ENCODE assay signal across 23 cellular contexts in the genomic region with DNA sequence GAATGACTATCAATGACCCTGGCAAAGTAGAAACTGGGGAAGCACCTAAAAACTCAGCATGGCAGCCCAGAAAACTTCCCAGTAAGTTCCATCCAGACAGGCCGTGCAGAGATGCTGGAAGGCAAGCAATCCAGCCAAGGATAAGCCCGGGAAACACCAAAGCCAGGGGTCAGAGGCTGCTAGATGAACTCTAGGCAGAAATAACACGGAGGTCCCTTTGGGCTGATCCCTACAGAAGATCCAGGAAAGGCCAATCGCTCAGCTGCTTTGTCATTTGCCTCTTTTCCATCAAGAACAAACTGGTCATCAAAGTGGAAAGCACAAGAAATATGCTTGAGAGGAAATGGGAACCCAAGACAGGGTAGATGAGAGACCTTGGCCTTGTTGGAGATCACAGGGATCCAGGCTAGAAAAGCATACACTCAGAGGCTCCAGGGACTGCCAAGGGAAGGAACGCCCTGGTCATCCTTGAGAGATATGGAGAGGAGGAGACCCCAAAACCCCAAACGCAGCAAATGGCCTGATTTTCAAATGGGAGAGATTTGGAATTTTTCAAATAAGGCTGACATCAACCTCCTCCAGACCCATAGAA. TPM values are rescaled to one million over a fixed set of nuclear protein-coding genes. Genes with fewer than 3 reads are reported as not detected.
DNase-seq lines count a peak whose midpoint lies in the region; ATAC-seq, FAIRE-seq and TF ChIP-seq lines count a peak whose summit lies in the region.
"Had no signal": no experiment of that assay in that cellular context is flagged by ENCODE, and none has a peak within 500 bp of the region (broad histone marks: within the 10 kb centered on the region; RNA-seq: fewer than 3 reads in every experiment).

No MANE protein-coding gene starts in this region.

- H3K9me3 ChIP-seq in A549: no peaks in the 10 kb centered on the region
- no peaks in the 10 kb centered on the region for H3K9me3 ChIP-seq in IMR-90 (ENCODE audit: control insufficient read depth, insufficient read depth, low read length)
- no peaks in the 10 kb centered on the region for H3K9me3 ChIP-seq in spleen
- H3K9me3 ChIP-seq in ascending aorta: no peaks in the 10 kb centered on the region
- H3K9me3 ChIP-seq: BE2C had no signal

- no peak overlapping the region for H3K23ac ChIP-seq in IMR-90 (ENCODE audit: low read depth, low read length)

- H3K27me3 Mint-ChIP-seq in neural crest cell (ENCODE audit: low read depth): peaks cover 5% of the 10 kb centered on the region

- H3K27ac ChIP-seq in A549: no peak overlapping the region
- no peak overlapping the region for H3K27ac ChIP-seq in IMR-90 (ENCODE audit: insufficient read depth, low read length)
- H3K27ac ChIP-seq in spleen: peak overlapping the region in 6 of 8 donors; percentile 1 to 44 (median 32)
- H3K27ac ChIP-seq in ascending aorta: no peak overlapping the region
- H3K27ac ChIP-seq: HL-60 had no signal

- dilution Hi-C loops in IMR-90 (cut with HindIII; ENCODE audit: low sequenced_read_pairs, unreplicated experiment): no loop called here

- TF ChIP-seq RAD21 in A549 (conservative IDR thresholded peaks at IDR 0.05 in 1 of 2, IDR thresholded peaks at IDR 0.05 in 1 of 2) (no peak), IMR-90 (IDR thresholded peaks at IDR 0.05; ENCODE audit: low read length) (no peak)

- no peak overlapping the region for H4K5ac ChIP-seq in IMR-90 (ENCODE audit: low read depth, low read length)

- H3K14ac ChIP-seq in IMR-90 (replicated peaks; ENCODE audit: low read depth, low read length): no peak overlapping the region

- FAIRE-seq in A549 (lab: Jason Lieb, UNC): no peak
- FAIRE-seq: D721Med, H54 had no signal

- TF ChIP-seq EP300 in A549 (IDR thresholded peaks at IDR 0.05): no peak

- H3K9me3 Mint-ChIP-seq in neural crest cell: no peaks in the 10 kb centered on the region
- H3K9me3 Mint-ChIP-seq: CD8-positive, alpha-beta memory T cell; GM23338; HFFc6 had no signal

- no peak overlapping the region for H3K4ac ChIP-seq in IMR-90 (ENCODE audit: low read depth, low read length)

- CTCF ChIA-PET in A549 (lab: Yijun Ruan, JAX): interaction anchor here (0.6 kb wide), 2 partner anchors 38 to 43 kb away, joined by 3 to 4 read pairs; no protein-coding TSS in a partner anchor
- CTCF ChIA-PET in IMR-90 (lab: Yijun Ruan, JAX): no interaction called here

- no peak overlapping the region for H3K18ac ChIP-seq in IMR-90 (ENCODE audit: low read depth, low read length)

- no peak overlapping the region for H2BK15ac ChIP-seq in IMR-90 (ENCODE audit: low read depth, low read length)

- DNase-seq in A549 (ENCODE audit: low read depth in 1 of 2, low spot score in 1 of 2): no peak
- DNase-seq in IMR-90: no peak
- DNase-seq in neural crest cell (ENCODE audit: low read depth, low spot score): no peak
- no peak for DNase-seq in spleen
- no peak for DNase-seq in ascending aorta (ENCODE audit: low spot score in 2 of 2)
- DNase-seq in NCI-H510A (lab: John Stamatoyannopoulos, UW): no peak
- no peak for DNase-seq in stimulated activated CD4-positive, alpha-beta T cell treated with anti-CD3 and anti-CD28 coated beads, Interleukin-2, amount 100 ng/mL, for 24 hours
- DNase-seq: 8988T; BE2C; C1 segment of cervical spinal cord; CD4-positive, CD25-positive, alpha-beta regulatory T cell; CD8-positive, alpha-beta memory T cell; COR-L47; DMS79; GDM1 had no signal

- H3K9me1 ChIP-seq in IMR-90 (ENCODE audit: insufficient read depth, low read length): no peaks in the 10 kb centered on the region; the same call in 1 of the 2 replicates

- intact Hi-C loops in IMR-90 (cut with micrococcal nuclease) (no loop called here), spleen (cut with DNase I; ENCODE audit: low total_unique reads) (no loop called here), ascending aorta (cut with DNase I) (no loop called here)

- WGBS in A549 (ENCODE audit: missing lambda C conversion rate): 70% methylated on average over 6 of the region's 6 CpGs
- no CpG with 5 or more reads among the region's 6 CpGs for WGBS in IMR-90 (ENCODE audit: extremely low coverage in 2 of 2, insufficient read length in 1 of 2), 2 experiments
- WGBS in spleen, 5 donors: 67 to 85% (median 81%) methylated on average over 6 of the region's 6 CpGs

- H3K4me3 ChIP-seq in A549 (no peak overlapping the region), IMR-90 (ENCODE audit: insufficient read depth, low read depth, low read length) (no peak overlapping the region), spleen (no peak overlapping the region), ascending aorta (no peak overlapping the region)
- H3K4me3 ChIP-seq: GM23338 had no signal

- no peak for TF ChIP-seq CTCF in A549 (IDR thresholded peaks at IDR 0.05)
- no peak for TF ChIP-seq CTCF in IMR-90 (conservative IDR thresholded peaks at IDR 0.05; ENCODE audit: low read depth, low read length)
- no peak for TF ChIP-seq CTCF in neural crest cell (conservative IDR thresholded peaks at IDR 0.05)
- no peak for TF ChIP-seq CTCF in spleen (IDR thresholded peaks at IDR 0.05 in 8 of 11, conservative IDR thresholded peaks at IDR 0.05 in 3 of 11)
- no peak for TF ChIP-seq CTCF in ascending aorta (IDR thresholded peaks at IDR 0.05)

- TF ChIP-seq POLR2A in A549 (IDR thresholded peaks at IDR 0.05; ENCODE audit: low read length): no peak
- TF ChIP-seq POLR2A in IMR-90 (IDR thresholded peaks at IDR 0.05; ENCODE audit: low read depth, low read length): no peak
- TF ChIP-seq POLR2A in spleen (IDR thresholded peaks at IDR 0.05): no peak

- H4K8ac ChIP-seq in IMR-90 (ENCODE audit: low read depth in 2 of 2, low read length in 2 of 2): no peak overlapping the region

- POLR2A ChIA-PET in A549 (lab: Yijun Ruan, JAX) (no interaction called here), IMR-90 (lab: Charles Lee; ENCODE audit: unreplicated experiment) (no interaction called here)

- H3K36me3 Mint-ChIP-seq in neural crest cell (ENCODE audit: low read depth): no peaks in the 10 kb centered on the region
- H3K36me3 Mint-ChIP-seq: CD4-positive, CD25-positive, alpha-beta regulatory T cell; CD8-positive, alpha-beta memory T cell had no signal

- peaks cover 18% of the 10 kb centered on the region for H3K4me1 ChIP-seq in A549
- H3K4me1 ChIP-seq in IMR-90 (ENCODE audit: control insufficient read depth, insufficient read depth, low read length): 0 out of 2 replicates have a peak, but pooled peaks cover 2% of the 10 kb centered on the region
- no peaks in the 10 kb centered on the region for H3K4me1 ChIP-seq in spleen
- H3K4me1 ChIP-seq in ascending aorta: no peaks in the 10 kb centered on the region
- H3K4me1 ChIP-seq: BE2C had no signal

- H2AK9ac ChIP-seq in IMR-90 (replicated peaks; ENCODE audit: low read depth, low read length, poor library complexity): no peak overlapping the region

- H4K91ac ChIP-seq in IMR-90 (ENCODE audit: insufficient read depth, low read depth, low read length): no peak overlapping the region

- H3K9ac ChIP-seq in IMR-90 (ENCODE audit: low read depth, low read length): no peak overlapping the region

- BruUV-seq in IMR-90 (replicated peaks; lab: Mats Ljungman, UMichigan): no TSS peak

- no peaks in the 10 kb centered on the region for H3K36me3 ChIP-seq in IMR-90 (ENCODE audit: control insufficient read depth, insufficient read depth, low read length)
- H3K36me3 ChIP-seq in spleen: no peaks in the 10 kb centered on the region
- no peaks in the 10 kb centered on the region for H3K36me3 ChIP-seq in ascending aorta
- H3K36me3 ChIP-seq: BE2C had no signal

- no peak for ATAC-seq in A549
- ATAC-seq in IMR-90 (ENCODE audit: low read depth): no peak
- ATAC-seq: HCT116 had no signal

- no peak overlapping the region for H2AFZ ChIP-seq in IMR-90 (replicated peaks; ENCODE audit: low read length, poor library complexity)
- H2AFZ ChIP-seq: GM23338 had no signal

- H3K56ac ChIP-seq in IMR-90 (ENCODE audit: extremely low read depth, insufficient read depth, low read length): no peak overlapping the region

- H2BK120ac ChIP-seq in IMR-90 (ENCODE audit: low read depth, low read length): no peak overlapping the region; the same call in 1 of the 2 replicates

- no peaks in the 10 kb centered on the region for H3K79me1 ChIP-seq in IMR-90 (ENCODE audit: low read depth in 1 of 2, low read length in 2 of 2)

- 0 out of 2 replicates have a peak overlapping the region, but pooled peaks have one; percentile 2 for H2BK20ac ChIP-seq in IMR-90 (ENCODE audit: low read depth, low read length)

- in situ Hi-C loops in IMR-90 (cut with MboI; ENCODE audit: low sequenced_read_pairs): no loop called here

- H3K4me1 Mint-ChIP-seq in neural crest cell: no peaks in the 10 kb centered on the region
- H3K4me1 Mint-ChIP-seq: CD4-positive, CD25-positive, alpha-beta regulatory T cell; CD8-positive, alpha-beta memory T cell; GM23338 had no signal

- no peak overlapping the region for H3K4me3 Mint-ChIP-seq in neural crest cell
- H3K4me3 Mint-ChIP-seq: CD4-positive, CD25-positive, alpha-beta regulatory T cell; CD8-positive, alpha-beta memory T cell; GM23338; HFFc6 had no signal

- no peak overlapping the region for H2BK5ac ChIP-seq in IMR-90 (ENCODE audit: low read depth, low read length, poor library complexity, severe bottlenecking)

- H3K4me2 ChIP-seq in A549 (0 out of 3 replicates have a peak overlapping the region, but pooled peaks have one; percentile 11), IMR-90 (ENCODE audit: low read depth, low read length) (no peak overlapping the region)
- H3K4me2 ChIP-seq: GM23338 had no signal

- H2AK5ac ChIP-seq in IMR-90 (ENCODE audit: low read depth, low read length): no peak overlapping the region

- H4K20me1 ChIP-seq in IMR-90 (ENCODE audit: insufficient read depth, low read length): no peaks in the 10 kb centered on the region

- H3K27me3 ChIP-seq in IMR-90 (ENCODE audit: control insufficient read depth, insufficient read depth, low read length) (peaks cover 16% of the 10 kb centered on the region), spleen (replicated peaks in 1 of 7) (no peaks in the 10 kb centered on the region), ascending aorta (no peaks in the 10 kb centered on the region)

- H3K27ac Mint-ChIP-seq in neural crest cell (ENCODE audit: unreplicated experiment): peak overlapping the region; percentile 37
- H3K27ac Mint-ChIP-seq: CD4-positive, CD25-positive, alpha-beta regulatory T cell; CD8-positive, alpha-beta memory T cell; GM23338 had no signal

RNA-seq across cellular contexts. Expression of gene KRT79, which starts 6.5 kb away (rescaled TPM):
- polyA plus RNA-seq in A549 (2011; rRNA removed) (0.05 and 0.07 TPM in 2 replicates), A549 (2017; fragmentation: RNase III; extraction: RNeasy Plus Mini Kit Qiagen cat#74134 plus additional on column Dnase treatment) (0.08 TPM in 1 of 3 replicates, not detected in the others), IMR-90 (2012; rRNA removed) (0.09 and 0.24 TPM in 2 replicates), spleen (under 1 TPM in 2 of 3 donors, not detected in 1; 0.15 to 0.19 TPM)
- polyA plus RNA-seq in A549 (2012; cell fraction: cytosol; rRNA removed): 0.04 and 0.07 TPM in 2 replicates
- polyA plus RNA-seq in A549 (2012; cell fraction: nucleus; rRNA removed): 0.12 and 0.47 TPM in 2 replicates
- polyA minus RNA-seq in A549 (2011; rRNA and poly(A)+ RNA removed): 0.29 TPM in 1 of 2 replicates, not detected in the other
- total RNA-seq in IMR-90 (2012; rRNA removed) (under 0.01 TPM in 1 of 2 replicates, not detected in the other), neural crest cell (not detected in 2 replicates), spleen (under 1 TPM in 1 of 7 donors, not detected in 6; 0.37 TPM), ascending aorta (not detected)
- 0.08 TPM in 1 of 2 replicates, not detected in the other for polyA plus RNA-seq in IMR-90 (2012; cell fraction: cytosol; rRNA removed)
- polyA plus RNA-seq in IMR-90 (2012; cell fraction: nucleus; rRNA removed; ENCODE audit: low replicate concordance): 1.1 and 1.3 TPM in 2 replicates
- total RNA-seq: CD4-positive, CD25-positive, alpha-beta regulatory T cell; CD8-positive, alpha-beta memory T cell; HFFc6 had no signal
- polyA plus RNA-seq: CD4-positive, CD25-positive, alpha-beta regulatory T cell; CD8-positive, alpha-beta memory T cell; GM23338 had no signal

RNA-seq across cellular contexts. Expression of gene KRT4, which starts 13.7 kb away (rescaled TPM):
- 12.7 and 12.8 TPM in 2 replicates for polyA plus RNA-seq in A549 (2011; rRNA removed)
- 10.2 and 10.3 TPM in 2 replicates for polyA plus RNA-seq in A549 (2012; cell fraction: cytosol; rRNA removed)
- polyA plus RNA-seq in A549 (2012; cell fraction: nucleus; rRNA removed): 10.0 and 11.4 TPM in 2 replicates
- polyA plus RNA-seq in A549 (2017; fragmentation: RNase III; extraction: RNeasy Plus Mini Kit Qiagen cat#74134 plus additional on column Dnase treatment): 2.1 to 3.2 TPM (median 2.8 TPM) in 3 replicates
- 13.4 and 14.5 TPM in 2 replicates for polyA minus RNA-seq in A549 (2011; rRNA and poly(A)+ RNA removed)
- under 0.01 TPM in 1 of 2 replicates, not detected in the other for total RNA-seq in IMR-90 (2012; rRNA removed)
- polyA plus RNA-seq in IMR-90 (2012; rRNA removed): 0.03 and 0.07 TPM in 2 replicates
- polyA plus RNA-seq in IMR-90 (2012; cell fraction: cytosol; rRNA removed): 0.05 TPM in 1 of 2 replicates, not detected in the other
- 0.07 and 0.11 TPM in 2 replicates for polyA plus RNA-seq in IMR-90 (2012; cell fraction: nucleus; rRNA removed; ENCODE audit: low replicate concordance)
- not detected in 2 replicates for total RNA-seq in neural crest cell
- total RNA-seq in spleen: under 1 TPM in 1 of 7 donors, not detected in 6; 0.37 TPM
- 1 to 10 TPM in 2 of 3 donors, under 1 TPM in 1; 0.55 to 3.4 (median 1.4) TPM for polyA plus RNA-seq in spleen
- total RNA-seq in ascending aorta: not detected
- total RNA-seq: CD4-positive, CD25-positive, alpha-beta regulatory T cell; CD8-positive, alpha-beta memory T cell; Daoy; GM23338; HT1080 had no signal
- polyA plus RNA-seq: CD4-positive, CD25-positive, alpha-beta regulatory T cell; CD8-positive, alpha-beta memory T cell; GM23338 had no signal

RNA-seq across cellular contexts. Expression of gene KRT78, which starts 21.2 kb away (rescaled TPM):
- polyA plus RNA-seq in A549 (2011; rRNA removed) (0.09 TPM in 1 of 2 replicates, not detected in the other), A549 (2017; fragmentation: RNase III; extraction: RNeasy Plus Mini Kit Qiagen cat#74134 plus additional on column Dnase treatment) (0.12 TPM in 2 of 3 replicates, not detected in the other), IMR-90 (2012; rRNA removed) (not detected in 2 replicates), spleen (under 1 TPM in 2 of 3 donors, not detected in 1; 0.24 to 0.83 TPM)
- 0.03 TPM in 2 replicates for polyA plus RNA-seq in A549 (2012; cell fraction: cytosol; rRNA removed)
- 0.20 and 0.29 TPM in 2 replicates for polyA plus RNA-seq in A549 (2012; cell fraction: nucleus; rRNA removed)
- polyA minus RNA-seq in A549 (2011; rRNA and poly(A)+ RNA removed): 0.17 TPM in 1 of 2 replicates, not detected in the other
- total RNA-seq in IMR-90 (2012; rRNA removed) (not detected in 2 replicates), neural crest cell (not detected in 2 replicates), spleen (not detected), ascending aorta (not detected)
- polyA plus RNA-seq in IMR-90 (2012; cell fraction: cytosol; rRNA removed): not detected in 2 replicates
- not detected in 2 replicates for polyA plus RNA-seq in IMR-90 (2012; cell fraction: nucleus; rRNA removed; ENCODE audit: low replicate concordance)
- total RNA-seq: CD4-positive, CD25-positive, alpha-beta regulatory T cell; CD8-positive, alpha-beta memory T cell; Daoy; GM23338; HT1080 had no signal
- polyA plus RNA-seq: CD4-positive, CD25-positive, alpha-beta regulatory T cell; CD8-positive, alpha-beta memory T cell; GM23338 had no signal

RNA-seq across cellular contexts. Expression of gene KRT3, which starts 31.7 kb away (rescaled TPM):
- 0.04 and 0.07 TPM in 2 replicates for polyA plus RNA-seq in A549 (2011; rRNA removed)
- polyA plus RNA-seq in A549 (2012; cell fraction: cytosol; rRNA removed): 0.03 TPM in 2 replicates
- polyA plus RNA-seq in A549 (2012; cell fraction: nucleus; rRNA removed): 0.16 and 0.17 TPM in 2 replicates
- 0.06 to 0.07 TPM in 2 of 3 replicates, not detected in the other for polyA plus RNA-seq in A549 (2017; fragmentation: RNase III; extraction: RNeasy Plus Mini Kit Qiagen cat#74134 plus additional on column Dnase treatment)
- not detected in 2 replicates for polyA minus RNA-seq in A549 (2011; rRNA and poly(A)+ RNA removed)
- not detected in 2 replicates for total RNA-seq in IMR-90 (2012; rRNA removed)
- polyA plus RNA-seq in IMR-90 (2012; rRNA removed): not detected in 2 replicates
- not detected in 2 replicates for polyA plus RNA-seq in IMR-90 (2012; cell fraction: cytosol; rRNA removed)
- polyA plus RNA-seq in IMR-90 (2012; cell fraction: nucleus; rRNA removed; ENCODE audit: low replicate concordance): 0.03 TPM in 1 of 2 replicates, not detected in the other
- not detected in 2 replicates for total RNA-seq in neural crest cell
- not detected for total RNA-seq in spleen
- polyA plus RNA-seq in spleen: not detected
- not detected for total RNA-seq in ascending aorta
- total RNA-seq: CD4-positive, CD25-positive, alpha-beta regulatory T cell; CD8-positive, alpha-beta memory T cell; Daoy; GM23338; HFFc6 had no signal
- polyA plus RNA-seq: CD4-positive, CD25-positive, alpha-beta regulatory T cell; CD8-positive, alpha-beta memory T cell; GM23338 had no signal

RNA-seq across cellular contexts. Expression of gene KRT76, which starts 50.5 kb away (rescaled TPM):
- not detected in 2 replicates for polyA plus RNA-seq in A549 (2011; rRNA removed)
- polyA plus RNA-seq in A549 (2012; cell fraction: cytosol; rRNA removed): not detected in 2 replicates
- 0.02 TPM in 1 of 2 replicates, not detected in the other for polyA plus RNA-seq in A549 (2012; cell fraction: nucleus; rRNA removed)
- not detected in 3 replicates for polyA plus RNA-seq in A549 (2017; fragmentation: RNase III; extraction: RNeasy Plus Mini Kit Qiagen cat#74134 plus additional on column Dnase treatment)
- not detected in 2 replicates for polyA minus RNA-seq in A549 (2011; rRNA and poly(A)+ RNA removed)
- total RNA-seq in IMR-90 (2012; rRNA removed): not detected in 2 replicates
- not detected in 2 replicates for polyA plus RNA-seq in IMR-90 (2012; rRNA removed)
- not detected in 2 replicates for polyA plus RNA-seq in IMR-90 (2012; cell fraction: cytosol; rRNA removed)
- polyA plus RNA-seq in IMR-90 (2012; cell fraction: nucleus; rRNA removed; ENCODE audit: low replicate concordance): not detected in 2 replicates
- not detected in 2 replicates for total RNA-seq in neural crest cell
- not detected for total RNA-seq in spleen
- polyA plus RNA-seq in spleen: not detected
- not detected for total RNA-seq in ascending aorta
- total RNA-seq: CD4-positive, CD25-positive, alpha-beta regulatory T cell; CD8-positive, alpha-beta memory T cell; Daoy; GM23338; HFFc6; HT1080 had no signal
- polyA plus RNA-seq: CD4-positive, CD25-positive, alpha-beta regulatory T cell; CD8-positive, alpha-beta memory T cell; GM23338 had no signal

Comparison
In these comparisons a context has a peak if more than half of its experiments do, and no peak if none do; other contexts are left out.
1. H3K27ac ChIP-seq: peak in spleen (6 of 8); none in A549 (0 of 2), IMR-90 (single experiment) and ascending aorta (0 of 2).